8 cellular contexts compared by ENCODE assay signal in genomic region chr9:126704157-126704941, GRCh38.
DNase-seq lines count a peak whose midpoint lies in the region; ATAC-seq, FAIRE-seq and TF ChIP-seq lines count a peak whose summit lies in the region.

No MANE protein-coding gene starts in this region.

- no peak overlapping the region for H2AK5ac ChIP-seq in trophoblast cell (ENCODE audit: low read length)

- no peak overlapping the region for H4K12ac ChIP-seq in trophoblast cell (ENCODE audit: low read depth, low read length)

- WGBS in trophoblast cell (ENCODE audit: extremely low coverage, insufficient coverage, insufficient read length): no CpG with 5 or more reads among the region's 15 CpGs

- no peak for ATAC-seq in GM21529 (IDR thresholded peaks at IDR 0.05; ENCODE audit: unreplicated experiment)

- no peak for FAIRE-seq in kidney (lab: Jason Lieb, UNC)

- H3K27ac Mint-ChIP-seq in activated naive CD8-positive, alpha-beta T cell: no peak overlapping the region

- intact Hi-C loops in kidney (cut with DNase I): no loop called here

- H3K9me3 ChIP-seq in BE2C (no peaks in the 10 kb centered on the region), kidney (ENCODE audit: control insufficient read depth in 1 of 2, low read length in 2 of 2) (no peaks in the 10 kb centered on the region), trophoblast cell (ENCODE audit: insufficient read depth, low read depth, low read length) (peaks cover 2% of the 10 kb centered on the region)

- H3K36me3 ChIP-seq in BE2C (no peaks in the 10 kb centered on the region), kidney (ENCODE audit: control insufficient read depth in 1 of 2, insufficient read depth in 2 of 2, low read length in 2 of 2) (no peaks in the 10 kb centered on the region), trophoblast cell (ENCODE audit: control insufficient read depth in 1 of 2, insufficient read depth in 2 of 2, low read length in 2 of 2) (no peaks in the 10 kb centered on the region)

- H2BK12ac ChIP-seq in trophoblast cell (ENCODE audit: low read length): no peak overlapping the region

- DNase-seq in BE2C: peak; percentile 50
- peak; percentile 78 for DNase-seq in kidney
- DNase-seq in superior temporal gyrus (ENCODE audit: extremely low spot score): peak; percentile 60
- DNase-seq in trophoblast cell: no peak
- no peak for DNase-seq in NAMALWA (ENCODE audit: low spot score)

- no peak overlapping the region for H3K18ac ChIP-seq in trophoblast cell (ENCODE audit: low read length)

- H3K27me3 ChIP-seq in BE2C (no peaks in the 10 kb centered on the region; the same call in 1 of the 2 replicates), trophoblast cell (ENCODE audit: insufficient read depth, low read length) (no peaks in the 10 kb centered on the region)

- peak overlapping the region in 1 of 2 donors; percentile 34 for H3K9ac ChIP-seq in kidney (ENCODE audit: low read length in 2 of 2)
- H3K9ac ChIP-seq in trophoblast cell (ENCODE audit: low read length): no peak overlapping the region

- H3K4me2 ChIP-seq in trophoblast cell (ENCODE audit: low read length): no peak overlapping the region

- no peaks in the 10 kb centered on the region for H3K79me2 ChIP-seq in trophoblast cell (ENCODE audit: control insufficient read depth, insufficient read depth, low read length, poor library complexity)

- H3K9me3 Mint-ChIP-seq in activated naive CD8-positive, alpha-beta T cell (ENCODE audit: low read depth): no peaks in the 10 kb centered on the region

- no peak overlapping the region for H2AFZ ChIP-seq in trophoblast cell (ENCODE audit: insufficient read depth, low read length, poor library complexity)

- no peak overlapping the region for H3K14ac ChIP-seq in trophoblast cell (ENCODE audit: low read length)

- no peak overlapping the region for H3K27ac ChIP-seq in kidney (ENCODE audit: low read depth in 2 of 2, low read length in 2 of 2)
- H3K27ac ChIP-seq in trophoblast cell (ENCODE audit: low read depth, low read length): no peak overlapping the region

- TF ChIP-seq CTCF in BE2C (IDR thresholded peaks at IDR 0.05; ENCODE audit: low read depth, low read length): no peak
- TF ChIP-seq CTCF in kidney (IDR thresholded peaks at IDR 0.05; ENCODE audit: borderline replicate concordance, extremely low read depth, insufficient read depth): no peak

- H3K4me3 ChIP-seq in BE2C (ENCODE audit: low read depth, low read length) (peak overlapping the region; percentile 34), kidney (ENCODE audit: low read length in 2 of 2) (no peak overlapping the region), trophoblast cell (ENCODE audit: low read depth, low read length) (no peak overlapping the region)

- no peaks in the 10 kb centered on the region for H3K36me3 Mint-ChIP-seq in activated naive CD8-positive, alpha-beta T cell

- H2BK120ac ChIP-seq in trophoblast cell (ENCODE audit: insufficient read depth, low read length, poor library complexity): no peak overlapping the region

- no peak overlapping the region for H3K23ac ChIP-seq in trophoblast cell (ENCODE audit: low read length)

- no peak overlapping the region for H3K4ac ChIP-seq in trophoblast cell (ENCODE audit: low read depth, low read length)

- H3K4me1 ChIP-seq in BE2C (peaks cover 9% of the 10 kb centered on the region), kidney (ENCODE audit: control insufficient read depth in 1 of 2, insufficient read depth in 1 of 2, low read depth in 1 of 2, low read length in 2 of 2) (peaks cover 3 to 4% of the 10 kb centered on the region in 2 donors), trophoblast cell (ENCODE audit: control insufficient read depth in 1 of 2, insufficient read depth in 2 of 2, low read length in 2 of 2) (peaks cover 5 to 11% of the 10 kb centered on the region in 2 experiments)

- H4K91ac ChIP-seq in trophoblast cell (ENCODE audit: low read depth, low read length): no peak overlapping the region

- H3K4me3 Mint-ChIP-seq in activated naive CD8-positive, alpha-beta T cell: peak overlapping the region; percentile 6

- H2BK5ac ChIP-seq in trophoblast cell (ENCODE audit: low read depth, low read length, poor library complexity): no peak overlapping the region

- peaks cover 15% of the 10 kb centered on the region for H3K27me3 Mint-ChIP-seq in activated naive CD8-positive, alpha-beta T cell

- no peak for TF ChIP-seq RAD21 in Ishikawa (IDR thresholded peaks at IDR 0.05; ENCODE audit: low read depth)

- peaks cover 14% of the 10 kb centered on the region for H3K4me1 Mint-ChIP-seq in activated naive CD8-positive, alpha-beta T cell (ENCODE audit: low read depth)

- no peak overlapping the region for H4K8ac ChIP-seq in trophoblast cell (ENCODE audit: low read depth, low read length)

- H3K79me1 ChIP-seq in trophoblast cell (ENCODE audit: low read length): no peaks in the 10 kb centered on the region

- no peak for TF ChIP-seq EP300 in Ishikawa (IDR thresholded peaks at IDR 0.05; ENCODE audit: borderline replicate concordance)

TF ChIP-seq in Ishikawa, 13 proteins besides CTCF, POLR2A, EP300 and RAD21:
- TF ChIP-seq EGR1 (IDR thresholded peaks at IDR 0.05): peak; percentile 70
- no peak for TF ChIP-seq CEBPB (IDR thresholded peaks at IDR 0.05)

Comparison
In these comparisons a context has a peak if more than half of its experiments do, and no peak if none do; other contexts are left out.
1. DNase-seq: peak in BE2C (single experiment), kidney (single experiment) and superior temporal gyrus (single experiment); none in trophoblast cell (0 of 2) and NAMALWA (single experiment).